29 cellular contexts compared by ENCODE assay signal in genomic region chr7:36346260-36346831, GRCh38. TPM values are rescaled to one million over a fixed set of nuclear protein-coding genes. Genes with fewer than 3 reads are reported as not detected.
A peak's percentile ranks its signal among the peaks of the same experiment; 100 is the strongest.
DNase-seq lines count a peak whose midpoint lies in the region; ATAC-seq and TF ChIP-seq lines count a peak whose summit lies in the region.
"Had no signal": no experiment of that assay in that cellular context is flagged by ENCODE, and none has a peak within 500 bp of the region (broad histone marks: within the 10 kb centered on the region; RNA-seq: fewer than 3 reads in every experiment).

No MANE protein-coding gene starts in this region.

- H3K27ac ChIP-seq in spleen = no peak overlapping the region
- H3K27ac ChIP-seq: heart left ventricle, psoas muscle, thyroid gland had no signal

- no peaks in the 10 kb centered on the region for H3K4me1 Mint-ChIP-seq in activated CD4-positive, alpha-beta memory T cell treated with anti-CD3 and anti-CD28 coated beads for 36 hours (ENCODE audit: low read depth)
- H3K4me1 Mint-ChIP-seq in activated CD4-positive, alpha-beta memory T cell treated with anti-CD3 and anti-CD28 coated beads, Interleukin-2, amount 10 ng/mL, durations not matched to agents 7 days and 5 days = no peaks in the 10 kb centered on the region
- H3K4me1 Mint-ChIP-seq: activated CD4-positive, alpha-beta T cell treated with anti-CD3 and anti-CD28 coated beads, Interleukin-2, amount 10 ng/mL, durations not matched to agents 24 days and 14 days; activated naive CD8-positive, alpha-beta T cell treated with anti-CD3 and anti-CD28 coated beads, Interleukin-2, amount 50 U/mL, for 24 hours had no signal

- H3K4me3 ChIP-seq in cardiac fibroblast (replicated peaks in 1 of 2; ENCODE audit: low read depth in 2 of 2, low read length in 2 of 2) (no peak overlapping the region), spleen (no peak overlapping the region)
- H3K4me3 ChIP-seq: heart left ventricle, psoas muscle, thyroid gland had no signal

- no peaks in the 10 kb centered on the region for H3K9me3 ChIP-seq in spleen
- H3K9me3 ChIP-seq: heart left ventricle, psoas muscle, thyroid gland had no signal

- no peak for TF ChIP-seq POLR2A in spleen (IDR thresholded peaks at IDR 0.05)

- peaks cover 0 to 9% (median 0%) of the 10 kb centered on the region in 7 donors for H3K27me3 ChIP-seq in spleen (replicated peaks in 1 of 7)
- H3K27me3 ChIP-seq: heart left ventricle, thyroid gland had no signal

- ATAC-seq in HG03139 (IDR thresholded peaks at IDR 0.05; ENCODE audit: unreplicated experiment) (no peak), GM18511 (IDR thresholded peaks at IDR 0.05; ENCODE audit: unreplicated experiment) (no peak)
- ATAC-seq: activated naive CD8-positive, alpha-beta T cell treated with anti-CD3 and anti-CD28 coated beads, Interleukin-2, amount 50 U/mL, for 24 hours; heart left ventricle; left colon; psoas muscle; T-cell had no signal

- DNase-seq in activated CD4-positive, alpha-beta memory T cell treated with anti-CD3 and anti-CD28 coated beads for 36 hours = peak; percentile 15
- DNase-seq in activated CD4-positive, alpha-beta memory T cell treated with anti-CD3 and anti-CD28 coated beads, Interleukin-2, amount 10 ng/mL, durations not matched to agents 7 days and 5 days = no peak
- DNase-seq in NOMO-1 treated with DMSO at 0.1 percent for 48 hours (lab: John Stamatoyannopoulos, UW; ENCODE audit: unreplicated experiment) (peak; percentile 45), cardiac fibroblast (ENCODE audit: low read depth in 2 of 2) (peak; percentile 5 to 10), spleen (no peak)
- DNase-seq in activated T-cell treated with anti-CD3 and anti-CD28 coated beads, Interleukin-2, amount 50 U/mL, for 1 hour = no peak
- DNase-seq: activated CD4-positive, alpha-beta T cell treated with anti-CD3 and anti-CD28 coated beads, Interleukin-2, amount 10 ng/mL, durations not matched to agents 24 days and 14 days; activated CD8-positive, alpha-beta memory T cell treated with anti-CD3 and anti-CD28 coated beads, Interleukin-2, amount 50 U/mL, for 4 hours; activated effector memory CD4-positive, alpha-beta T cell treated with anti-CD3 and anti-CD28 coated beads, Interleukin-2, amount 50 U/mL, for 16 hours; activated naive CD8-positive, alpha-beta T cell treated with anti-CD3 and anti-CD28 coated beads, Interleukin-2, amount 50 U/mL, for 24 hours; cortex of kidney; DMS79; endodermal cell; heart left ventricle; left colon; mesendoderm; NCI-H146; NCI-H2171 treated with DMSO at 0.1 percent for 48 hours; NCI-H69; OCI-M1; psoas muscle; Right ventricle myocardium superior; stimulated activated CD4-positive, alpha-beta T cell treated with anti-CD3 and anti-CD28 coated beads, Interleukin-4, amount 100 ng/mL, for 1 hour; stimulated activated naive CD4-positive, alpha-beta T cell treated with Interleukin-2 at 50 U/mL for 16 hours; T-cell; thyroid gland had no signal

- H3K36me3 ChIP-seq in spleen = no peaks in the 10 kb centered on the region
- H3K36me3 ChIP-seq: heart left ventricle, thyroid gland had no signal

- CTCF ChIA-PET in activated CD4-positive, alpha-beta memory T cell treated with anti-CD3 and anti-CD28 coated beads for 36 hours (lab: Charles Lee) = no interaction called here
- CTCF ChIA-PET in activated CD4-positive, alpha-beta memory T cell treated with anti-CD3 and anti-CD28 coated beads, Interleukin-2, amount 10 ng/mL, durations not matched to agents 7 days and 5 days (lab: Charles Lee) = interaction anchor here (0.6 to 1.0 kb wide), 3 partner anchors 13 to 60 kb away, joined by 3 read pairs; no protein-coding TSS in a partner anchor

- POLR2A ChIA-PET in activated CD4-positive, alpha-beta memory T cell treated with anti-CD3 and anti-CD28 coated beads for 36 hours (lab: Charles Lee) = no interaction called here
- POLR2A ChIA-PET in activated CD4-positive, alpha-beta memory T cell treated with anti-CD3 and anti-CD28 coated beads, Interleukin-2, amount 10 ng/mL, durations not matched to agents 7 days and 5 days (lab: Charles Lee) = no interaction called here

- H3K9me3 Mint-ChIP-seq in activated CD4-positive, alpha-beta memory T cell treated with anti-CD3 and anti-CD28 coated beads for 36 hours = no peaks in the 10 kb centered on the region
- no peaks in the 10 kb centered on the region for H3K9me3 Mint-ChIP-seq in activated CD4-positive, alpha-beta memory T cell treated with anti-CD3 and anti-CD28 coated beads, Interleukin-2, amount 10 ng/mL, durations not matched to agents 7 days and 5 days
- H3K9me3 Mint-ChIP-seq: activated CD4-positive, alpha-beta T cell treated with anti-CD3 and anti-CD28 coated beads, Interleukin-2, amount 10 ng/mL, durations not matched to agents 24 days and 14 days; activated naive CD8-positive, alpha-beta T cell treated with anti-CD3 and anti-CD28 coated beads, Interleukin-2, amount 50 U/mL, for 24 hours; T-cell had no signal

- H3K36me3 Mint-ChIP-seq in activated CD4-positive, alpha-beta memory T cell treated with anti-CD3 and anti-CD28 coated beads for 36 hours = no peaks in the 10 kb centered on the region
- H3K36me3 Mint-ChIP-seq in activated CD4-positive, alpha-beta memory T cell treated with anti-CD3 and anti-CD28 coated beads, Interleukin-2, amount 10 ng/mL, durations not matched to agents 7 days and 5 days (ENCODE audit: low read depth) = no peaks in the 10 kb centered on the region
- H3K36me3 Mint-ChIP-seq: T-cell had no signal

- TF ChIP-seq CTCF in cardiac fibroblast (IDR thresholded peaks at IDR 0.05; ENCODE audit: low read depth, low read length) (no peak), spleen (IDR thresholded peaks at IDR 0.05 in 8 of 11, conservative IDR thresholded peaks at IDR 0.05 in 3 of 11) (no peak)

- H3K27ac Mint-ChIP-seq in activated CD4-positive, alpha-beta memory T cell treated with anti-CD3 and anti-CD28 coated beads for 36 hours = no peak overlapping the region
- no peak overlapping the region for H3K27ac Mint-ChIP-seq in activated CD4-positive, alpha-beta memory T cell treated with anti-CD3 and anti-CD28 coated beads, Interleukin-2, amount 10 ng/mL, durations not matched to agents 7 days and 5 days
- H3K27ac Mint-ChIP-seq: activated CD4-positive, alpha-beta T cell treated with anti-CD3 and anti-CD28 coated beads, Interleukin-2, amount 10 ng/mL, durations not matched to agents 24 days and 14 days; activated naive CD8-positive, alpha-beta T cell treated with anti-CD3 and anti-CD28 coated beads, Interleukin-2, amount 50 U/mL, for 24 hours; brain; endodermal cell; T-cell had no signal

- H3K27me3 Mint-ChIP-seq in activated CD4-positive, alpha-beta memory T cell treated with anti-CD3 and anti-CD28 coated beads for 36 hours = peaks cover 5% of the 10 kb centered on the region
- H3K27me3 Mint-ChIP-seq in activated CD4-positive, alpha-beta memory T cell treated with anti-CD3 and anti-CD28 coated beads, Interleukin-2, amount 10 ng/mL, durations not matched to agents 7 days and 5 days = peaks cover 15% of the 10 kb centered on the region
- H3K27me3 Mint-ChIP-seq: activated naive CD8-positive, alpha-beta T cell treated with anti-CD3 and anti-CD28 coated beads, Interleukin-2, amount 50 U/mL, for 24 hours; brain had no signal

- H3K4me3 Mint-ChIP-seq in activated CD4-positive, alpha-beta memory T cell treated with anti-CD3 and anti-CD28 coated beads for 36 hours = no peak overlapping the region
- H3K4me3 Mint-ChIP-seq in activated CD4-positive, alpha-beta memory T cell treated with anti-CD3 and anti-CD28 coated beads, Interleukin-2, amount 10 ng/mL, durations not matched to agents 7 days and 5 days = no peak overlapping the region
- H3K4me3 Mint-ChIP-seq: activated CD4-positive, alpha-beta T cell treated with anti-CD3 and anti-CD28 coated beads, Interleukin-2, amount 10 ng/mL, durations not matched to agents 24 days and 14 days; activated naive CD8-positive, alpha-beta T cell treated with anti-CD3 and anti-CD28 coated beads, Interleukin-2, amount 50 U/mL, for 24 hours; brain; endodermal cell; T-cell had no signal

- H3K4me1 ChIP-seq in spleen = no peaks in the 10 kb centered on the region
- H3K4me1 ChIP-seq: heart left ventricle, psoas muscle, thyroid gland had no signal

- WGBS in spleen, 5 donors = 68 to 84% (median 82%) methylated on average over 6 of the region's 6 CpGs

- intact Hi-C loops in activated CD4-positive, alpha-beta memory T cell treated with anti-CD3 and anti-CD28 coated beads for 36 hours (cut with micrococcal nuclease) = no loop called here
- intact Hi-C loops in spleen (cut with DNase I; ENCODE audit: low total_unique reads) = no loop called here

RNA-seq across cellular contexts. Expression of gene ANLN, which starts 43.3 kb away (rescaled TPM):
- 10 to 100 TPM; 46.6 to 54.7 TPM for total RNA-seq in activated CD4-positive, alpha-beta memory T cell treated with anti-CD3 and anti-CD28 coated beads for 36 hours
- 10 to 100 TPM; 65.1 to 69.0 TPM for total RNA-seq in activated CD4-positive, alpha-beta memory T cell treated with anti-CD3 and anti-CD28 coated beads, Interleukin-2, amount 10 ng/mL, durations not matched to agents 7 days and 5 days
- total RNA-seq in spleen = 10 to 100 TPM in 2 of 7 donors, 1 to 10 TPM in 5; 1.7 to 14.9 (median 5.1) TPM
- 1 to 10 TPM in 2 of 3 donors, under 1 TPM in 1; 0.91 to 2.1 (median 1.4) TPM for polyA plus RNA-seq in spleen

Comparison
In these comparisons a context has a peak if more than half of its experiments do, and no peak if none do; other contexts are left out.
1. DNase-seq: peak in activated CD4-positive, alpha-beta memory T cell treated with anti-CD3 and anti-CD28 coated beads for 36 hours (single experiment), NOMO-1 treated with DMSO at 0.1 percent for 48 hours (single experiment) and cardiac fibroblast (2 of 2); none in activated CD4-positive, alpha-beta memory T cell treated with anti-CD3 and anti-CD28 coated beads, Interleukin-2, amount 10 ng/mL, durations not matched to agents 7 days and 5 days (single experiment), spleen (single experiment) and activated T-cell treated with anti-CD3 and anti-CD28 coated beads, Interleukin-2, amount 50 U/mL, for 1 hour (single experiment).